In the genomic region with DNA sequence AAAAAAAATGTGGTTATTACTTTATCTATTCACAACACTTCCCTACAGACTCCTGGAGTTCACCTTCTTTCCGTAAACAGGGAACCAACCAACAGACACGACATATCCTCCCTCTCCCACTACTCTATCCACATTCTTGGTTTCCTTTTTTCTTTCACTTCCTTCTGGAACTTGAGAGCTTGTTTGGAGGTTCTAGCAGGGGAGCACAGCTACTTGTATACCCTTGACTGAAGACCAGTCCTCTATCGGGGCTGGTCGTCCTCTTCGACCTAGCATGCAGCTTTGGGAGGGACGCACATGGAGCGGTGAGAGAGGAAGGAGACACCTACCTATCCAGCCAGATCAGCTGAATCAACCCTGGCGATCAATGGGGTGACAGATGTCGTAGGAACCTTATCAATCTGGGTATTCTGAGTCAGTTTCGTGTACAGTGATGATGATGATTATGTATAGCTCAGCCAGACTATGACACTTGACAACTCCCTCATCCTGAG, we compare ENCODE assay signal across 22 cellular contexts. TPM values are rescaled to one million over a fixed set of nuclear protein-coding genes. Genes with fewer than 3 reads are reported as not detected.
"Had no signal": no experiment of that assay in that cellular context is flagged by ENCODE, and none has a peak within 500 bp of the region (broad histone marks: within the 10 kb centered on the region; RNA-seq: fewer than 3 reads in every experiment).

No MANE protein-coding gene starts in this region.

- H3K27ac Mint-ChIP-seq: activated CD4-positive, alpha-beta T cell treated with anti-CD3 and anti-CD28 coated beads for 36 hours; activated T-helper 2 cell treated with anti-CD3 and anti-CD28 coated beads, Interferon-gamma antibody, Interleukin-2, Interleukin-4, amounts not matched to agents 10 μg/mL and 5 μg/mL and 100 μg/mL, durations not matched to agents 14 hours and 24 hours and 36 hours; memory B cell; naive thymus-derived CD8-positive, alpha-beta T cell; stimulated activated memory B cell treated with anti-CD40 and anti-IgM and Interleukin-4, amounts not matched to agents 10 μg/mL and 1 μg/mL and 100 μg/mL, for 72 hours; WTC11 had no signal

- DNase-seq: activated CD4-positive, alpha-beta T cell treated with anti-CD3 and anti-CD28 coated beads for 36 hours; activated CD4-positive, alpha-beta T cell treated with anti-CD3 and anti-CD28 coated beads, Interleukin-2, amount 50 U/mL, for 48 hours; activated naive CD4-positive, alpha-beta T cell treated with Interleukin-2 at 50 U/mL for 16 hours; activated T-cell treated with anti-CD3 and anti-CD28 coated beads for 4 hours; anterior cingulate cortex; brain microvascular endothelial cell; central memory CD4-positive, alpha-beta T cell; kidney; naive thymus-derived CD8-positive, alpha-beta T cell; ovary; psoas muscle; right cardiac atrium; stimulated activated CD4-positive, alpha-beta T cell treated with anti-CD3 and anti-CD28 coated beads, Interleukin-4, amount 100 ng/mL, for 24 hours; T1000; uterus had no signal

- H3K9me3 Mint-ChIP-seq: activated T-helper 2 cell treated with anti-CD3 and anti-CD28 coated beads, Interferon-gamma antibody, Interleukin-2, Interleukin-4, amounts not matched to agents 10 μg/mL and 5 μg/mL and 100 μg/mL, durations not matched to agents 14 hours and 24 hours and 36 hours; memory B cell; naive thymus-derived CD8-positive, alpha-beta T cell; WTC11 had no signal

- H3K36me3 ChIP-seq: brain microvascular endothelial cell, ovary, uterus had no signal

- H3K27me3 Mint-ChIP-seq: activated CD4-positive, alpha-beta T cell treated with anti-CD3 and anti-CD28 coated beads for 36 hours had no signal

- ATAC-seq: activated CD4-positive, alpha-beta T cell treated with anti-CD3 and anti-CD28 coated beads for 36 hours; naive thymus-derived CD8-positive, alpha-beta T cell; psoas muscle; right cardiac atrium; stimulated activated memory B cell treated with anti-CD40 and anti-IgM and Interleukin-4, amounts not matched to agents 10 μg/mL and 1 μg/mL and 100 μg/mL, for 72 hours; WTC11 had no signal

- H3K9me3 ChIP-seq: ovary, psoas muscle, uterus had no signal

- H3K36me3 Mint-ChIP-seq: memory B cell; naive thymus-derived CD8-positive, alpha-beta T cell; stimulated activated memory B cell treated with anti-CD40 and anti-IgM and Interleukin-4, amounts not matched to agents 10 μg/mL and 1 μg/mL and 100 μg/mL, for 72 hours; WTC11 had no signal

- H3K4me1 ChIP-seq: psoas muscle had no signal

- H3K4me3 Mint-ChIP-seq: activated CD4-positive, alpha-beta T cell treated with anti-CD3 and anti-CD28 coated beads for 36 hours; memory B cell; naive thymus-derived CD8-positive, alpha-beta T cell; stimulated activated memory B cell treated with anti-CD40 and anti-IgM and Interleukin-4, amounts not matched to agents 10 μg/mL and 1 μg/mL and 100 μg/mL, for 72 hours; WTC11 had no signal

- H3K4me1 Mint-ChIP-seq: activated CD4-positive, alpha-beta T cell treated with anti-CD3 and anti-CD28 coated beads for 36 hours; memory B cell; naive thymus-derived CD8-positive, alpha-beta T cell; stimulated activated memory B cell treated with anti-CD40 and anti-IgM and Interleukin-4, amounts not matched to agents 10 μg/mL and 1 μg/mL and 100 μg/mL, for 72 hours had no signal

- H3K27ac ChIP-seq: brain microvascular endothelial cell, ovary, psoas muscle, SK-N-MC, uterus had no signal

- H3K27me3 ChIP-seq: brain microvascular endothelial cell, ovary, uterus had no signal

- H3K4me3 ChIP-seq: ovary, psoas muscle, SK-N-MC, smooth muscle cell, uterus had no signal

RNA-seq across cellular contexts. Expression of a gene that starts 9.7 kb away (rescaled TPM):
- total RNA-seq: mononuclear cell; naive thymus-derived CD8-positive, alpha-beta T cell had no signal
